In the genomic region with DNA sequence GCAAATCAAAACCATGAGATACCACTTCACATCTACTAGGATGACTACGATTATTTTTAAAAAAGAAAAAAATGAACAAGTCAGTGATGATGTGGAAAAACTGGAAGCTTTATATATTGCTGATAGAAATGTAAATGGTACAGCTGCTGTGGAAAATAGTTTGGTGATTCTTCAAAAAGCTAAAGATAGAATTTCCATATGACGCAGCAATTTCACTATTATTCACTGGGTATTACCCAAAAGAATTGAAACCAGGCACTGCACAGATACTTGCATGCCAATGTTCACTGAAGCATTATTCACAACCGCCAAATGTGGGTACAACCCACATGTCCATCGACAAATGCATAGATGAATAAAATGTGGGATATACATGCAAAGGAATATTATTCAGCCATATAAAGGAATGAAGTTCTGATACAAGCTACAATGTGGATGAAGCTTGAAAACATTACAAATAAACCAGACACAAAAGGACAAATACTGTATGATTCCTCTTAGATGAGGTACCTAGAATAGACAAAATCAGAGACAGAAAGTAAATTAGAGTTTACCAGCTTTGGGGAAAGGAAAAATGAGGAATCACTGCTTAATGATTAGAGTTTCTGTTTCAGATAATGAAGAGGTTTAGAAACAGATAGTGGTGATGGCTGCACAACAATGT, we compare ENCODE assay signal across 9 cellular contexts. TPM values are rescaled to one million over a fixed set of nuclear protein-coding genes. Genes with fewer than 3 reads are reported as not detected.
DNase-seq lines count a peak whose midpoint lies in the region; ATAC-seq, FAIRE-seq and TF ChIP-seq lines count a peak whose summit lies in the region.
"Had no signal": no experiment of that assay in that cellular context is flagged by ENCODE, and none has a peak within 500 bp of the region (broad histone marks: within the 10 kb centered on the region; RNA-seq: fewer than 3 reads in every experiment).

No MANE protein-coding gene starts in this region.

- H3K4me1 ChIP-seq in kidney (ENCODE audit: control insufficient read depth in 1 of 2, insufficient read depth in 1 of 2, low read depth in 1 of 2, low read length in 2 of 2): no peaks in the 10 kb centered on the region
- H3K4me1 ChIP-seq: BLaER1 treated with 17β-estradiol and CSF1 and Interleukin-3, amounts not matched to agents 10 nM and 100 nM had no signal

- TF ChIP-seq CTCF in GM12865 (IDR thresholded peaks at IDR 0.05; ENCODE audit: insufficient read depth, low read depth, low read length, missing control alignments) (no peak), kidney (IDR thresholded peaks at IDR 0.05; ENCODE audit: borderline replicate concordance, extremely low read depth, insufficient read depth) (no peak)

- FAIRE-seq in kidney (lab: Jason Lieb, UNC): no peak

- no peak overlapping the region for H3K9ac ChIP-seq in kidney (ENCODE audit: low read length in 2 of 2)
- H3K9ac ChIP-seq: BLaER1 treated with 17β-estradiol and CSF1 and Interleukin-3, amounts not matched to agents 10 nM and 100 nM had no signal

- intact Hi-C loops in kidney (cut with DNase I): no loop called here

- peak; percentile 86 for DNase-seq in GM12865 (ENCODE audit: low read depth)
- DNase-seq in DMS153 (lab: John Stamatoyannopoulos, UW): no peak
- DNase-seq in kidney: no peak
- no peak for DNase-seq in COLO829 (ENCODE audit: low spot score)

- no peak overlapping the region for H3K27ac ChIP-seq in kidney (ENCODE audit: low read depth in 2 of 2, low read length in 2 of 2)
- H3K27ac ChIP-seq: BLaER1 treated with 17β-estradiol and CSF1 and Interleukin-3, amounts not matched to agents 10 nM and 100 nM had no signal

- no peaks in the 10 kb centered on the region for H3K9me3 ChIP-seq in kidney (ENCODE audit: control insufficient read depth in 1 of 2, low read length in 2 of 2)
- H3K9me3 ChIP-seq: BLaER1 treated with 17β-estradiol and CSF1 and Interleukin-3, amounts not matched to agents 10 nM and 100 nM had no signal

- peaks cover 0 to 11% of the 10 kb centered on the region in 2 donors for H3K36me3 ChIP-seq in kidney (ENCODE audit: control insufficient read depth in 1 of 2, insufficient read depth in 2 of 2, low read length in 2 of 2)

- peak; percentile 89 for ATAC-seq in GM18909 (IDR thresholded peaks at IDR 0.05; ENCODE audit: poor library complexity, unreplicated experiment)
- ATAC-seq in HG02623 (IDR thresholded peaks at IDR 0.05; ENCODE audit: unreplicated experiment): peak; percentile 82
- peak; percentile 88 for ATAC-seq in HG03460 (IDR thresholded peaks at IDR 0.05; ENCODE audit: unreplicated experiment)
- ATAC-seq in esophagus mucosa: no peak

- H3K4me3 ChIP-seq in GM12865 (ENCODE audit: low read depth, low read length) (peak overlapping the region; percentile 48), kidney (ENCODE audit: low read length in 2 of 2) (no peak overlapping the region)
- H3K4me3 ChIP-seq: BLaER1 treated with 17β-estradiol and CSF1 and Interleukin-3, amounts not matched to agents 10 nM and 100 nM had no signal

RNA-seq across cellular contexts. Expression of a gene that starts 11.1 kb away (rescaled TPM):
- total RNA-seq in esophagus mucosa (7.8 TPM), kidney (12.3 TPM)
- polyA plus RNA-seq in kidney (ENCODE audit: insufficient read depth, low read depth, low replicate concordance): 6.3 TPM
